8 cellular contexts compared by ENCODE assay signal in genomic region chr14:105490572-105491365, GRCh38. TPM values are rescaled to one million over a fixed set of nuclear protein-coding genes. Genes with fewer than 3 reads are reported as not detected.
DNase-seq lines count a peak whose midpoint lies in the region; ATAC-seq and TF ChIP-seq lines count a peak whose summit lies in the region.

Gene TEDC1 (plus strand): TSS chr14:105491246. CDS start chr14:105491376, 130 bp downstream.

- H3K4me3 Mint-ChIP-seq in activated T-helper 17 cell treated with anti-CD3 and anti-CD28 coated beads, Interleukin-2, amount 50 U/mL, for 72 hours: peak within 1 kb of the TSS; percentile 86
- peak within 1 kb of the TSS; percentile 78 to 95 (median 92) for H3K4me3 Mint-ChIP-seq in naive B cell
- H3K4me3 Mint-ChIP-seq in stimulated activated memory B cell treated with anti-CD40 and anti-IgM and Interleukin-4, amounts not matched to agents 10 μg/mL and 1 μg/mL and 100 μg/mL, for 72 hours: peak within 1 kb of the TSS; percentile 85

- no peaks in the 10 kb centered on the region for H3K9me3 Mint-ChIP-seq in activated T-helper 17 cell treated with anti-CD3 and anti-CD28 coated beads, Interleukin-2, amount 50 U/mL, for 72 hours
- no peaks in the 10 kb centered on the region for H3K9me3 Mint-ChIP-seq in naive B cell
- H3K9me3 Mint-ChIP-seq in stimulated activated memory B cell treated with anti-CD40 and anti-IgM and Interleukin-4, amounts not matched to agents 10 μg/mL and 1 μg/mL and 100 μg/mL, for 72 hours: no peaks in the 10 kb centered on the region

- H3K4me3 ChIP-seq in LNCaP clone FGC (ENCODE audit: low read depth, low read length): peak within 1 kb of the TSS; percentile 73

- DNase-seq in ELR (ENCODE audit: low read depth): peak; percentile 100
- peak; percentile 100 for DNase-seq in H4 (ENCODE audit: low spot score)
- peak; percentile 100 for DNase-seq in LNCaP clone FGC (ENCODE audit: low read depth)
- DNase-seq in RWPE1 (ENCODE audit: low spot score): peak; percentile 98
- DNase-seq in fibroblast of gingiva (ENCODE audit: low read depth): peak; percentile 100
- DNase-seq in naive B cell: peak; percentile 100

- ATAC-seq in activated T-helper 17 cell treated with anti-CD3 and anti-CD28 coated beads, Interleukin-2, amount 50 U/mL, for 72 hours (replicated peaks): peak; percentile 80
- peak; percentile 64 to 66 for ATAC-seq in naive B cell (ENCODE audit: low read depth in 2 of 2)
- peak; percentile 85 for ATAC-seq in stimulated activated memory B cell treated with anti-CD40 and anti-IgM and Interleukin-4, amounts not matched to agents 10 μg/mL and 1 μg/mL and 100 μg/mL, for 72 hours

- H3K27ac ChIP-seq in RWPE1: peak within 1 kb of the TSS; percentile 100

- H3K36me3 Mint-ChIP-seq in activated T-helper 17 cell treated with anti-CD3 and anti-CD28 coated beads, Interleukin-2, amount 50 U/mL, for 72 hours (ENCODE audit: low read depth): peaks cover 33% of the 10 kb centered on the region
- H3K36me3 Mint-ChIP-seq in naive B cell: no peaks in the 10 kb centered on the region
- peaks cover 14% of the 10 kb centered on the region for H3K36me3 Mint-ChIP-seq in stimulated activated memory B cell treated with anti-CD40 and anti-IgM and Interleukin-4, amounts not matched to agents 10 μg/mL and 1 μg/mL and 100 μg/mL, for 72 hours

- H3K27ac Mint-ChIP-seq in activated T-helper 17 cell treated with anti-CD3 and anti-CD28 coated beads, Interleukin-2, amount 50 U/mL, for 72 hours: peak within 1 kb of the TSS; percentile 92
- H3K27ac Mint-ChIP-seq in naive B cell: peak within 1 kb of the TSS; percentile 96 to 99 (median 98)
- H3K27ac Mint-ChIP-seq in stimulated activated memory B cell treated with anti-CD40 and anti-IgM and Interleukin-4, amounts not matched to agents 10 μg/mL and 1 μg/mL and 100 μg/mL, for 72 hours: peak within 1 kb of the TSS; percentile 75

- CTCF ChIA-PET in RWPE1 (lab: Yijun Ruan, JAX): interaction anchor here (0.5 to 2.1 kb wide), 21 partner anchors 9 to 401 kb away, joined by 3 to 24 read pairs (median 4); no protein-coding TSS in a partner anchor

- POLR2A ChIA-PET in RWPE1 (lab: Yijun Ruan, JAX; ENCODE audit: low non-redundant PET): no interaction called here

- TF ChIP-seq CTCF in LNCaP clone FGC (IDR thresholded peaks at IDR 0.05; ENCODE audit: control insufficient read depth, extremely low read depth, insufficient read depth) (peak; percentile 79), RWPE1 (conservative IDR thresholded peaks at IDR 0.05; ENCODE audit: low read depth) (peak; percentile 93)

- peaks cover 9% of the 10 kb centered on the region for H3K4me1 Mint-ChIP-seq in activated T-helper 17 cell treated with anti-CD3 and anti-CD28 coated beads, Interleukin-2, amount 50 U/mL, for 72 hours
- H3K4me1 Mint-ChIP-seq in naive B cell: peaks cover 18 to 34% (median 20%) of the 10 kb centered on the region in 3 donors
- peaks cover 38% of the 10 kb centered on the region for H3K4me1 Mint-ChIP-seq in stimulated activated memory B cell treated with anti-CD40 and anti-IgM and Interleukin-4, amounts not matched to agents 10 μg/mL and 1 μg/mL and 100 μg/mL, for 72 hours

- no peaks in the 10 kb centered on the region for H3K27me3 Mint-ChIP-seq in activated T-helper 17 cell treated with anti-CD3 and anti-CD28 coated beads, Interleukin-2, amount 50 U/mL, for 72 hours
- no peaks in the 10 kb centered on the region for H3K27me3 Mint-ChIP-seq in naive B cell
- no peaks in the 10 kb centered on the region for H3K27me3 Mint-ChIP-seq in stimulated activated memory B cell treated with anti-CD40 and anti-IgM and Interleukin-4, amounts not matched to agents 10 μg/mL and 1 μg/mL and 100 μg/mL, for 72 hours

RNA-seq across cellular contexts. Expression of gene TEDC1, which starts in this region (rescaled TPM):
- 15.4 and 17.3 TPM in 2 replicates for total RNA-seq in H4 (2014; rRNA removed; shearing (Covaris generic))
- 10 to 100 TPM; 23.3 to 39.1 TPM for total RNA-seq in activated T-helper 17 cell treated with anti-CD3 and anti-CD28 coated beads, Interleukin-2, amount 50 U/mL, for 72 hours
- 10 to 100 TPM in 3 of 6 donors, 1 to 10 TPM in 3; 3.5 to 13.6 (median 8.3) TPM for polyA plus RNA-seq in naive B cell (ENCODE audit: low read depth in 6 of 6)

Comparison
In these comparisons a context has a peak if more than half of its experiments do, and no peak if none do; other contexts are left out.
1. Peak in every context shown above with its lines: DNase-seq, ATAC-seq, H3K4me3 ChIP-seq and H3K27ac ChIP-seq.